1 cellular context compared by ENCODE assay signal in the genomic region with DNA sequence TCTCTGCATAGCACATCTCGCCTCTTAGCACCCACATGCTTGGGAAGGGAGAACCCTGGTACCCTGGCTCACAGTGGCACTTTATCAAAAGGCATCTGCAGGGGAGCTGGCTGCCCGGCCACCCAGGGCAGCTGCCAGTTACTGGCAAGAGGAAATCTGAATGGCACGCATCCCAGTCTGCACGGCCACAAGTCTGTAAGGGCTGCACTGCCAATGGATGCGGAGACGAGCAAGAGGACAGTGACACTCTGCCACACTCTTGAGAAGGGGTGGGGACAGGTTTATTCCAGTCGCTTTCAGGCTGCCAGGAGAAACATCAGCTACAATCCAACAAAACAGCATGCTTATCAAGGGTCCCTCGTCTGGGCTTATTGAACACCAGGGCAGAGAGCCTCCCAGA.
TF ChIP-seq lines count a peak whose summit lies in the region.

No MANE protein-coding gene starts in this region.

TF ChIP-seq in SK-N-SH treated with all-trans-retinoic acid at 6 μM for 48 hours, 23 proteins besides CTCF, POLR2A, EP300 and RAD21 (continued from another document):
- TF ChIP-seq, protein P1, sequence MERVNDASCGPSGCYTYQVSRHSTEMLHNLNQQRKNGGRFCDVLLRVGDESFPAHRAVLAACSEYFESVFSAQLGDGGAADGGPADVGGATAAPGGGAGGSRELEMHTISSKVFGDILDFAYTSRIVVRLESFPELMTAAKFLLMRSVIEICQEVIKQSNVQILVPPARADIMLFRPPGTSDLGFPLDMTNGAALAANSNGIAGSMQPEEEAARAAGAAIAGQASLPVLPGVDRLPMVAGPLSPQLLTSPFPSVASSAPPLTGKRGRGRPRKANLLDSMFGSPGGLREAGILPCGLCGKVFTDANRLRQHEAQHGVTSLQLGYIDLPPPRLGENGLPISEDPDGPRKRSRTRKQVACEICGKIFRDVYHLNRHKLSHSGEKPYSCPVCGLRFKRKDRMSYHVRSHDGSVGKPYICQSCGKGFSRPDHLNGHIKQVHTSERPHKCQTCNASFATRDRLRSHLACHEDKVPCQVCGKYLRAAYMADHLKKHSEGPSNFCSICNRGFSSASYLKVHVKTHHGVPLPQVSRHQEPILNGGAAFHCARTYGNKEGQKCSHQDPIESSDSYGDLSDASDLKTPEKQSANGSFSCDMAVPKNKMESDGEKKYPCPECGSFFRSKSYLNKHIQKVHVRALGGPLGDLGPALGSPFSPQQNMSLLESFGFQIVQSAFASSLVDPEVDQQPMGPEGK (CRISPR knock-in tag; IDR thresholded peaks at IDR 0.05; ENCODE audit: borderline replicate concordance), result no peak
